ENCODE assay signal across 34 cellular contexts in genomic region chr2:152548996-152549395, GRCh38.
DNase-seq lines count a peak whose midpoint lies in the region; ATAC-seq and TF ChIP-seq lines count a peak whose summit lies in the region.
"Had no signal": no experiment of that assay in that cellular context is flagged by ENCODE, and none has a peak within 500 bp of the region (broad histone marks: within the 10 kb centered on the region; RNA-seq: fewer than 3 reads in every experiment).

No MANE protein-coding gene starts in this region.

- H3K27ac ChIP-seq in BLaER1 treated with 17β-estradiol and CSF1 and Interleukin-3, amounts not matched to agents 10 nM and 100 nM = peak overlapping the region in 4 of 11 experiments; percentile 3 to 78 (median 70); a peak in 5 of 22 replicates
- H3K27ac ChIP-seq in left ventricle myocardium inferior (replicated peaks) = no peak overlapping the region
- H3K27ac ChIP-seq: A549, coronary artery, lower lobe of right lung, suprapubic skin, upper lobe of right lung, WERI-Rb-1 had no signal

- ATAC-seq in GM21619 (IDR thresholded peaks at IDR 0.05; ENCODE audit: unreplicated experiment) (no peak), HG03342 (IDR thresholded peaks at IDR 0.05; ENCODE audit: unreplicated experiment) (no peak)
- ATAC-seq: A549; activated naive CD4-positive, alpha-beta T cell treated with anti-CD3 and anti-CD28 coated beads, Interleukin-2, amount 50 U/mL, for 72 hours; GM12878; HCT116; lower lobe of right lung; naive thymus-derived CD8-positive, alpha-beta T cell; Panc1; stimulated activated naive B cell treated with anti-CD40 and anti-IgM and Interleukin-4, amounts not matched to agents 10 μg/mL and 1 μg/mL and 100 μg/mL, for 72 hours; upper lobe of right lung had no signal

- H3K4me1 ChIP-seq in BLaER1 treated with 17β-estradiol and CSF1 and Interleukin-3, amounts not matched to agents 10 nM and 100 nM = peaks cover 56 to 73% (median 65%) of the 10 kb centered on the region in 10 experiments
- peaks cover 29% of the 10 kb centered on the region for H3K4me1 ChIP-seq in left ventricle myocardium inferior
- H3K4me1 ChIP-seq: suprapubic skin had no signal

- DNase-seq in RPMI7951 (ENCODE audit: low read depth) (peak; percentile 52), fibroblast of gingiva (ENCODE audit: low read depth) (peak; percentile 8), renal cortical epithelial cell (ENCODE audit: low read depth) (peak; percentile 46), epidermal melanocyte (ENCODE audit: insufficient read length, low spot score) (no peak), left ventricle myocardium inferior (no peak)
- DNase-seq: activated CD4-positive, alpha-beta T cell treated with anti-CD3 and anti-CD28 coated beads for 4 hours; activated T-cell treated with anti-CD3 and anti-CD28 coated beads for 4 hours; anterior cingulate cortex; CD8-positive, alpha-beta memory T cell; DMS 273 treated with DMSO at 0.1 percent for 48 hours; effector memory CD4-positive, alpha-beta T cell; heart right ventricle; Kasumi-1; lower lobe of right lung; naive thymus-derived CD8-positive, alpha-beta T cell; NCI-H2081 treated with DMSO at 0.1 percent for 48 hours; NCI-H226; NCI-H748 treated with DMSO at 0.1 percent for 48 hours; nucleus accumbens; SIG-M5; stimulated activated naive B cell treated with anti-CD40 and anti-IgM and Interleukin-4, amounts not matched to agents 10 μg/mL and 1 μg/mL and 100 μg/mL, for 72 hours; T-helper 9 cell; upper lobe of right lung; WERI-Rb-1 had no signal

- no peak overlapping the region for H3K9ac ChIP-seq in BLaER1 treated with 17β-estradiol and CSF1 and Interleukin-3, amounts not matched to agents 10 nM and 100 nM

- H3K4me3 ChIP-seq in BLaER1 treated with 17β-estradiol and CSF1 and Interleukin-3, amounts not matched to agents 10 nM and 100 nM = no peak overlapping the region
- H3K4me3 ChIP-seq in left ventricle myocardium inferior = no peak overlapping the region
- H3K4me3 ChIP-seq: A549, coronary artery, GM12878, heart right ventricle, lower lobe of right lung, suprapubic skin, upper lobe of right lung had no signal

- peaks cover 0 to 8% (median 0%) of the 10 kb centered on the region in 11 experiments; a peak in 1 of 22 replicates for H4K20me1 ChIP-seq in BLaER1 treated with 17β-estradiol and CSF1 and Interleukin-3, amounts not matched to agents 10 nM and 100 nM

- peak overlapping the region in 8 of 11 experiments; percentile 0 to 65 (median 61); a peak in 11 of 22 replicates for H3K4me2 ChIP-seq in BLaER1 treated with 17β-estradiol and CSF1 and Interleukin-3, amounts not matched to agents 10 nM and 100 nM
- H3K4me2 ChIP-seq: A549 had no signal

- no peaks in the 10 kb centered on the region for H3K27me3 ChIP-seq in BLaER1 treated with 17β-estradiol and CSF1 and Interleukin-3, amounts not matched to agents 10 nM and 100 nM
- H3K27me3 ChIP-seq in left ventricle myocardium inferior (ENCODE audit: low read depth) = no peaks in the 10 kb centered on the region
- H3K27me3 ChIP-seq: heart right ventricle, suprapubic skin, upper lobe of right lung had no signal

- no peak for TF ChIP-seq CTCF in left ventricle myocardium inferior (IDR thresholded peaks at IDR 0.05; ENCODE audit: borderline replicate concordance)

- H3K36me3 ChIP-seq in BLaER1 treated with 17β-estradiol and CSF1 and Interleukin-3, amounts not matched to agents 10 nM and 100 nM = peaks cover 58 to 89% (median 80%) of the 10 kb centered on the region in 11 experiments
- H3K36me3 ChIP-seq in left ventricle myocardium inferior = no peaks in the 10 kb centered on the region
- H3K36me3 ChIP-seq: suprapubic skin, upper lobe of right lung had no signal

- intact Hi-C loops in left ventricle myocardium inferior (cut with micrococcal nuclease) = no loop called here

- no peaks in the 10 kb centered on the region for H3K9me3 ChIP-seq in BLaER1 treated with 17β-estradiol and CSF1 and Interleukin-3, amounts not matched to agents 10 nM and 100 nM (replicated peaks in 1 of 11)
- H3K9me3 ChIP-seq in left ventricle myocardium inferior (replicated peaks) = no peaks in the 10 kb centered on the region
- H3K9me3 ChIP-seq: A549, heart right ventricle, lower lobe of right lung, suprapubic skin, upper lobe of right lung had no signal

Comparison
In these comparisons a context has a peak if more than half of its experiments do, and no peak if none do; other contexts are left out.
1. DNase-seq: peak in RPMI7951 (single experiment), fibroblast of gingiva (single experiment) and renal cortical epithelial cell (single experiment); none in epidermal melanocyte (single experiment) and left ventricle myocardium inferior (single experiment).